In genomic region chr16:66658143-66658859, GRCh38 we compare ENCODE assay signal across 23 cellular contexts. TPM values are rescaled to one million over a fixed set of nuclear protein-coding genes. Genes with fewer than 3 reads are reported as not detected.
DNase-seq lines count a peak whose midpoint lies in the region; ATAC-seq and TF ChIP-seq lines count a peak whose summit lies in the region.
"Had no signal": no experiment of that assay in that cellular context is flagged by ENCODE, and none has a peak within 500 bp of the region (broad histone marks: within the 10 kb centered on the region; RNA-seq: fewer than 3 reads in every experiment).

No MANE protein-coding gene starts in this region.

- WGBS in heart left ventricle, 4 donors: 75 to 85% (median 82%) methylated on average over 5 to 6 of the region's 6 CpGs

- H3K36me3 ChIP-seq in cardiac muscle cell: no peaks in the 10 kb centered on the region
- no peaks in the 10 kb centered on the region for H3K36me3 ChIP-seq in heart left ventricle
- H3K36me3 ChIP-seq: ovary, sigmoid colon, SJSA1 had no signal

- peaks cover 21% of the 10 kb centered on the region for H3K27me3 Mint-ChIP-seq in activated T-helper 1 cell treated with anti-CD3 and anti-CD28 coated beads, Interleukin-12 subunit alpha, Interleukin-12 subunit beta, Interleukin-2, Interleukin-4 antibody, amounts not matched to agents 30 ng/mL and 10 ng/mL and 1 ng/mL, durations not matched to agents 14 hours and 24 hours and 36 hours (ENCODE audit: insufficient read depth)
- peaks cover 27% of the 10 kb centered on the region for H3K27me3 Mint-ChIP-seq in activated CD4-positive, alpha-beta T cell treated with anti-CD3 and anti-CD28 coated beads, Interleukin-2, amount 10 ng/mL, durations not matched to agents 24 days and 14 days

- no peaks in the 10 kb centered on the region for H3K36me3 Mint-ChIP-seq in activated T-helper 1 cell treated with anti-CD3 and anti-CD28 coated beads, Interleukin-12 subunit alpha, Interleukin-12 subunit beta, Interleukin-2, Interleukin-4 antibody, amounts not matched to agents 30 ng/mL and 10 ng/mL and 1 ng/mL, durations not matched to agents 14 hours and 24 hours and 36 hours (ENCODE audit: low read depth)
- no peaks in the 10 kb centered on the region for H3K36me3 Mint-ChIP-seq in activated CD4-positive, alpha-beta T cell treated with anti-CD3 and anti-CD28 coated beads, Interleukin-2, amount 10 ng/mL, durations not matched to agents 24 days and 14 days (ENCODE audit: low read depth)

- intact Hi-C loops in heart left ventricle (cut with DNase I): loop anchor here in 1 of 10 donors (10.0 kb wide), 2 partner anchors 56 to 96 kb away; partner anchors contain the start of gene DYNC1LI2
- intact Hi-C loops in activated T-helper 1 cell treated with anti-CD3 and anti-CD28 coated beads, Interleukin-12 subunit alpha, Interleukin-12 subunit beta, Interleukin-2, Interleukin-4 antibody, amounts not matched to agents 30 ng/mL and 10 ng/mL and 1 ng/mL, durations not matched to agents 14 hours and 24 hours and 36 hours (cut with micrococcal nuclease): no loop called here
- intact Hi-C loops in activated CD4-positive, alpha-beta T cell treated with anti-CD3 and anti-CD28 coated beads, Interleukin-2, amount 10 ng/mL, durations not matched to agents 24 days and 14 days (cut with micrococcal nuclease): no loop called here

- H3K27ac ChIP-seq in cardiac muscle cell: no peak overlapping the region
- H3K27ac ChIP-seq in heart left ventricle: no peak overlapping the region
- peak overlapping the region; percentile 30 for H3K27ac ChIP-seq in caudate nucleus (ENCODE audit: low read depth, low read length)
- H3K27ac ChIP-seq: ovary, sigmoid colon, SJSA1 had no signal

- no peak overlapping the region for H3K4me3 Mint-ChIP-seq in activated T-helper 1 cell treated with anti-CD3 and anti-CD28 coated beads, Interleukin-12 subunit alpha, Interleukin-12 subunit beta, Interleukin-2, Interleukin-4 antibody, amounts not matched to agents 30 ng/mL and 10 ng/mL and 1 ng/mL, durations not matched to agents 14 hours and 24 hours and 36 hours
- no peak overlapping the region for H3K4me3 Mint-ChIP-seq in activated CD4-positive, alpha-beta T cell treated with anti-CD3 and anti-CD28 coated beads, Interleukin-2, amount 10 ng/mL, durations not matched to agents 24 days and 14 days
- H3K4me3 Mint-ChIP-seq: activated CD4-positive, alpha-beta memory T cell treated with anti-CD3 and anti-CD28 coated beads, Interleukin-2, amount 10 ng/mL, durations not matched to agents 7 days and 5 days; T-helper 1 cell treated with Interleukin-12 subunit alpha and Interleukin-12 subunit beta and Interleukin-4 antibody, amounts not matched to agents 30 μg/mL and 1 μg/mL, for 36 hours had no signal

- H3K4me1 ChIP-seq in cardiac muscle cell (ENCODE audit: low read depth): peaks cover 30% of the 10 kb centered on the region
- peaks cover 3 to 41% (median 25%) of the 10 kb centered on the region in 12 donors for H3K4me1 ChIP-seq in heart left ventricle

- no peak overlapping the region for H3K27ac Mint-ChIP-seq in activated T-helper 1 cell treated with anti-CD3 and anti-CD28 coated beads, Interleukin-12 subunit alpha, Interleukin-12 subunit beta, Interleukin-2, Interleukin-4 antibody, amounts not matched to agents 30 ng/mL and 10 ng/mL and 1 ng/mL, durations not matched to agents 14 hours and 24 hours and 36 hours
- no peak overlapping the region for H3K27ac Mint-ChIP-seq in activated CD4-positive, alpha-beta T cell treated with anti-CD3 and anti-CD28 coated beads, Interleukin-2, amount 10 ng/mL, durations not matched to agents 24 days and 14 days
- H3K27ac Mint-ChIP-seq: activated CD4-positive, alpha-beta memory T cell treated with anti-CD3 and anti-CD28 coated beads, Interleukin-2, amount 10 ng/mL, durations not matched to agents 7 days and 5 days; T-helper 1 cell treated with Interleukin-12 subunit alpha and Interleukin-12 subunit beta and Interleukin-4 antibody, amounts not matched to agents 30 μg/mL and 1 μg/mL, for 36 hours had no signal

- H3K9me3 Mint-ChIP-seq in activated T-helper 1 cell treated with anti-CD3 and anti-CD28 coated beads, Interleukin-12 subunit alpha, Interleukin-12 subunit beta, Interleukin-2, Interleukin-4 antibody, amounts not matched to agents 30 ng/mL and 10 ng/mL and 1 ng/mL, durations not matched to agents 14 hours and 24 hours and 36 hours: no peaks in the 10 kb centered on the region
- H3K9me3 Mint-ChIP-seq in activated CD4-positive, alpha-beta T cell treated with anti-CD3 and anti-CD28 coated beads, Interleukin-2, amount 10 ng/mL, durations not matched to agents 24 days and 14 days: no peaks in the 10 kb centered on the region
- H3K9me3 Mint-ChIP-seq: activated CD4-positive, alpha-beta memory T cell treated with anti-CD3 and anti-CD28 coated beads, Interleukin-2, amount 10 ng/mL, durations not matched to agents 7 days and 5 days; T-helper 1 cell treated with Interleukin-12 subunit alpha and Interleukin-12 subunit beta and Interleukin-4 antibody, amounts not matched to agents 30 μg/mL and 1 μg/mL, for 36 hours had no signal

- DNase-seq in cardiac muscle cell (ENCODE audit: low read depth in 1 of 2, low spot score in 1 of 2) (no peak), heart left ventricle (no peak), NOMO-1 (lab: John Stamatoyannopoulos, UW; ENCODE audit: unreplicated experiment in 2 of 2) (peak; percentile 46 to 57), caudate nucleus (lab: John Stamatoyannopoulos, UW) (peak in 1 of 61 donors; percentile 33), retina (peak; percentile 25), NCI-H2081 treated with DMSO at 0.1 percent for 48 hours (lab: John Stamatoyannopoulos, UW) (no peak)
- DNase-seq in activated T-helper 1 cell treated with anti-CD3 and anti-CD28 coated beads, Interleukin-12 subunit alpha, Interleukin-12 subunit beta, Interleukin-2, Interleukin-4 antibody, amounts not matched to agents 30 ng/mL and 10 ng/mL and 1 ng/mL, durations not matched to agents 14 hours and 24 hours and 36 hours (ENCODE audit: low spot score): no peak
- DNase-seq in activated CD4-positive, alpha-beta T cell treated with anti-CD3 and anti-CD28 coated beads, Interleukin-2, amount 10 ng/mL, durations not matched to agents 24 days and 14 days: no peak
- DNase-seq: ACHN; activated CD4-positive, alpha-beta memory T cell treated with anti-CD3 and anti-CD28 coated beads, Interleukin-2, amount 10 ng/mL, durations not matched to agents 7 days and 5 days; activated CD4-positive, CD25-positive, alpha-beta regulatory T cell; activated naive CD4-positive, alpha-beta T cell treated with Interleukin-2 at 50 U/mL for 16 hours; activated T-cell treated with anti-CD3 and anti-CD28 coated beads, Interleukin-2, amount 50 U/mL, for 1 hour; amniotic stem cell; DMS153; GF-D8; HCEC 1CT; islet precursor cell; Karpas-422; ovary; sigmoid colon had no signal

- no peak overlapping the region for H3K4me3 ChIP-seq in cardiac muscle cell
- H3K4me3 ChIP-seq in heart left ventricle: no peak overlapping the region
- H3K4me3 ChIP-seq: ovary, sigmoid colon, SJSA1 had no signal

- H3K9me3 ChIP-seq in cardiac muscle cell (ENCODE audit: low read depth): no peaks in the 10 kb centered on the region
- H3K9me3 ChIP-seq in heart left ventricle: no peaks in the 10 kb centered on the region
- H3K9me3 ChIP-seq: ovary, sigmoid colon, SJSA1 had no signal

- H3K27me3 ChIP-seq in cardiac muscle cell (no peaks in the 10 kb centered on the region), heart left ventricle (no peaks in the 10 kb centered on the region)
- H3K27me3 ChIP-seq: ovary, sigmoid colon, SJSA1 had no signal

- ATAC-seq in heart left ventricle: no peak

- peaks cover under 1% of the 10 kb centered on the region for H3K4me1 Mint-ChIP-seq in activated T-helper 1 cell treated with anti-CD3 and anti-CD28 coated beads, Interleukin-12 subunit alpha, Interleukin-12 subunit beta, Interleukin-2, Interleukin-4 antibody, amounts not matched to agents 30 ng/mL and 10 ng/mL and 1 ng/mL, durations not matched to agents 14 hours and 24 hours and 36 hours (ENCODE audit: low read depth)
- H3K4me1 Mint-ChIP-seq in activated CD4-positive, alpha-beta T cell treated with anti-CD3 and anti-CD28 coated beads, Interleukin-2, amount 10 ng/mL, durations not matched to agents 24 days and 14 days: peaks cover 4% of the 10 kb centered on the region

- TF ChIP-seq CTCF in cardiac muscle cell (IDR thresholded peaks at IDR 0.05; ENCODE audit: low read depth, low read length): peak; percentile 3
- TF ChIP-seq CTCF in heart left ventricle (IDR thresholded peaks at IDR 0.05): no peak

- TF ChIP-seq POLR2A in heart left ventricle (IDR thresholded peaks at IDR 0.05): no peak

RNA-seq across cellular contexts. Expression of gene CMTM4, which starts 38.2 kb away (rescaled TPM):
- total RNA-seq in cardiac muscle cell (42.3 and 61.6 TPM in 2 replicates), heart left ventricle (10 to 100 TPM in 7 of 9 donors, 1 to 10 TPM in 2; 8.1 to 22.5 (median 12.2) TPM)
- polyA plus RNA-seq in cardiac muscle cell (19.7 and 22.8 TPM in 2 replicates), heart left ventricle (10 to 100 TPM in 1 of 2 donors, 1 to 10 TPM in 1; 4.5 to 13.8 TPM)
- total RNA-seq in activated T-helper 1 cell treated with anti-CD3 and anti-CD28 coated beads, Interleukin-12 subunit alpha, Interleukin-12 subunit beta, Interleukin-2, Interleukin-4 antibody, amounts not matched to agents 30 ng/mL and 10 ng/mL and 1 ng/mL, durations not matched to agents 14 hours and 24 hours and 36 hours: 3.3 and 3.9 TPM in 2 replicates
- total RNA-seq in activated CD4-positive, alpha-beta T cell treated with anti-CD3 and anti-CD28 coated beads, Interleukin-2, amount 10 ng/mL, durations not matched to agents 24 days and 14 days: 3.5 and 5.0 TPM in 2 replicates

RNA-seq across cellular contexts. Expression of gene CMTM3, which starts 53.8 kb away (rescaled TPM):
- 48.9 and 56.1 TPM in 2 replicates for total RNA-seq in cardiac muscle cell
- polyA plus RNA-seq in cardiac muscle cell: 70.7 and 92.2 TPM in 2 replicates
- total RNA-seq in heart left ventricle: 10 to 100 TPM in 4 of 9 donors, 1 to 10 TPM in 5; 5.8 to 30.9 (median 9.6) TPM
- polyA plus RNA-seq in heart left ventricle: 10 to 100 TPM in 1 of 2 donors, 1 to 10 TPM in 1; 6.5 to 13.5 TPM
- 93.1 and 94.1 TPM in 2 replicates for total RNA-seq in activated T-helper 1 cell treated with anti-CD3 and anti-CD28 coated beads, Interleukin-12 subunit alpha, Interleukin-12 subunit beta, Interleukin-2, Interleukin-4 antibody, amounts not matched to agents 30 ng/mL and 10 ng/mL and 1 ng/mL, durations not matched to agents 14 hours and 24 hours and 36 hours
- 95.6 and 100 TPM in 2 replicates for total RNA-seq in activated CD4-positive, alpha-beta T cell treated with anti-CD3 and anti-CD28 coated beads, Interleukin-2, amount 10 ng/mL, durations not matched to agents 24 days and 14 days

Comparison
In these comparisons a context has a peak if more than half of its experiments do, and no peak if none do; other contexts are left out.
1. DNase-seq: peak in NOMO-1 (2 of 2) and retina (single experiment); none in cardiac muscle cell (0 of 2), heart left ventricle (0 of 5), activated T-helper 1 cell treated with anti-CD3 and anti-CD28 coated beads, Interleukin-12 subunit alpha, Interleukin-12 subunit beta, Interleukin-2, Interleukin-4 antibody, amounts not matched to agents 30 ng/mL and 10 ng/mL and 1 ng/mL, durations not matched to agents 14 hours and 24 hours and 36 hours (single experiment), NCI-H2081 treated with DMSO at 0.1 percent for 48 hours (single experiment) and activated CD4-positive, alpha-beta T cell treated with anti-CD3 and anti-CD28 coated beads, Interleukin-2, amount 10 ng/mL, durations not matched to agents 24 days and 14 days (single experiment).